ENCODE assay signal across 8 cellular contexts in the genomic region with DNA sequence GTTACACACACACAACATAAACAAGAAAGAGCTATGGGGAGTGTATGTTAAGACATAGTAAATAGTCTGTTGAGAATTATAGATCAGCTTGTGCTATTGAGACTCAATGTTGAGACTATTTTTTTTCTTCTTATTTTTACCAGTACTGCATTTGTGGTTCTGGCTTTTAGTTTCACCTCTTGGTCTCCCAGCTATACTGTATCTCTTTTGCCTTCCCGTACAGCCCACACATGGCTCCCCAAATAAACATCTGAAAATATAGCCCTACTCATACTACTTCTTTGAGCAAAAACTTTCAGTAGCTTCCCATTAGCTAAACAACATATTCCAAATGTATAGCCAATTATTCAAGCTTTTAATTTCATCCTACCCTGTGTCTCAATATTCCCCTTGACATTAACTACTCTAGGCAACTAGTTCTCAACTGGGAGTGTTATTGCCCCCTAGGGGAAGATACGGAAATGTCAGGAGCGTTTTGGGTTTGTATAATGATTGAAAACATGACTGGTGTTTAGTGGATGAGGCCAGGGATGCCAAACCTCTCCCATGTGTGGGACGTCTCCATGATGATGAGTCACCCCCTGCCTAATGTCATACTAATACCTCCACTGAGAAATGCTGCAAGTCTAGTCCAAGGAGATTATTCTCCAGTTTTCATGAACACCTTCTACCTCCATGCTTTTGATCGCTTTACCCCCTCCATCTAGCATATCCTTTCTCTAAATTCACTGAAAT. TPM values are rescaled to one million over a fixed set of nuclear protein-coding genes. Genes with fewer than 3 reads are reported as not detected.
DNase-seq lines count a peak whose midpoint lies in the region; ATAC-seq, FAIRE-seq and TF ChIP-seq lines count a peak whose summit lies in the region.

No MANE protein-coding gene starts in this region.

- no peak overlapping the region for H3K27ac ChIP-seq in body of pancreas
- no peak overlapping the region for H3K27ac ChIP-seq in uterus

- peak; percentile 59 for TF ChIP-seq CTCF in D721Med (IDR thresholded peaks at IDR 0.05; ENCODE audit: insufficient read depth, missing control alignments)
- TF ChIP-seq CTCF in body of pancreas (IDR thresholded peaks at IDR 0.05): peak; percentile 14 to 60 (median 55)
- peak in 1 of 4 experiments; percentile 18 for TF ChIP-seq CTCF in uterus (IDR thresholded peaks at IDR 0.05)

- ATAC-seq in GM18868 (IDR thresholded peaks at IDR 0.05; ENCODE audit: unreplicated experiment) (peak; percentile 89), HG02973 (IDR thresholded peaks at IDR 0.05; ENCODE audit: unreplicated experiment) (peak; percentile 97), body of pancreas (peak; percentile 62), left lobe of liver (peak; percentile 88)

- intact Hi-C loops in body of pancreas (cut with DNase I): no loop called here
- intact Hi-C loops in uterus (cut with DNase I; ENCODE audit: low total_unique reads): no loop called here

- DNase-seq in D721Med (ENCODE audit: insufficient read length, low spot score): no peak
- DNase-seq in NCI-H446 (lab: John Stamatoyannopoulos, UW): peak; percentile 50 to 72
- DNase-seq in body of pancreas: peak; percentile 16 to 50 (median 30)
- DNase-seq in left lobe of liver (ENCODE audit: low spot score): no peak
- DNase-seq in uterus: no peak
- DNase-seq in activated CD8-positive, alpha-beta memory T cell treated with anti-CD3 and anti-CD28 coated beads, Interleukin-2, amount 50 U/mL, for 4 hours: no peak

- no peak for TF ChIP-seq POLR2A in body of pancreas (IDR thresholded peaks at IDR 0.05)
- no peak for TF ChIP-seq POLR2A in uterus (IDR thresholded peaks at IDR 0.05)

- FAIRE-seq in D721Med (lab: Jason Lieb, UNC): no peak

- H3K36me3 ChIP-seq in body of pancreas (replicated peaks in 1 of 2; ENCODE audit: insufficient read depth in 1 of 2, low read depth in 2 of 2) (no peaks in the 10 kb centered on the region), uterus (no peaks in the 10 kb centered on the region)

- H3K9me3 ChIP-seq in body of pancreas: no peaks in the 10 kb centered on the region
- no peaks in the 10 kb centered on the region for H3K9me3 ChIP-seq in uterus

- H3K27me3 ChIP-seq in body of pancreas: no peaks in the 10 kb centered on the region
- H3K27me3 ChIP-seq in uterus: no peaks in the 10 kb centered on the region

- 39 to 40% methylated on average over 5 of the region's 5 CpGs for WGBS in body of pancreas, 2 donors

- H3K4me1 ChIP-seq in body of pancreas (no peaks in the 10 kb centered on the region), uterus (no peaks in the 10 kb centered on the region)

- H3K4me3 ChIP-seq in body of pancreas (no peak overlapping the region), uterus (no peak overlapping the region)

RNA-seq across cellular contexts. Expression of a gene that starts 6.8 kb away (rescaled TPM):
- total RNA-seq in body of pancreas: not detected
- not detected for total RNA-seq in left lobe of liver
- total RNA-seq in uterus: 1 to 10 TPM in 1 of 4 donors, not detected in 3; 3.5 TPM

RNA-seq across cellular contexts. Expression of a gene that starts 53.9 kb away (rescaled TPM):
- not detected for total RNA-seq in body of pancreas
- 0.25 TPM for total RNA-seq in left lobe of liver
- 10 to 100 TPM in 1 of 4 donors, 1 to 10 TPM in 1, under 1 TPM in 2; under 0.01 to 18.1 (median 2.9) TPM for total RNA-seq in uterus

Comparison
In these comparisons a context has a peak if more than half of its experiments do, and no peak if none do; other contexts are left out.
1. DNase-seq: peak in NCI-H446 (2 of 2) and body of pancreas (4 of 4); none in D721Med (single experiment), left lobe of liver (single experiment), uterus (0 of 2) and activated CD8-positive, alpha-beta memory T cell treated with anti-CD3 and anti-CD28 coated beads, Interleukin-2, amount 50 U/mL, for 4 hours (single experiment).
2. Peak in every context shown above with its lines, with median percentiles within 50 percentile points of each other: ATAC-seq.